In genomic region chr9:132651259-132651658, GRCh38 we compare ENCODE assay signal across 8 cellular contexts. TPM values are rescaled to one million over a fixed set of nuclear protein-coding genes. Genes with fewer than 3 reads are reported as not detected.
DNase-seq lines count a peak whose midpoint lies in the region; ATAC-seq and TF ChIP-seq lines count a peak whose summit lies in the region.

No MANE protein-coding gene starts in this region.

- intact Hi-C loops in A673 (cut with micrococcal nuclease; ENCODE audit: unreplicated experiment), result no loop called here
- intact Hi-C loops in naive thymus-derived CD4-positive, alpha-beta T cell (cut with micrococcal nuclease), result loop anchor here in 1 of 2 donors (5.0 kb wide), 1 partner anchor 239 kb away; the partner anchor contains the start of gene CFAP77

- POLR2A ChIA-PET in A673 (lab: Charles Lee; ENCODE audit: low non-redundant PET), result no interaction called here
- POLR2A ChIA-PET in naive thymus-derived CD4-positive, alpha-beta T cell (lab: Charles Lee), result no interaction called here

- peaks cover 4 to 8% (median 5%) of the 10 kb centered on the region in 7 donors for H3K4me1 Mint-ChIP-seq in naive thymus-derived CD4-positive, alpha-beta T cell

- peaks cover 4 to 62% (median 29%) of the 10 kb centered on the region in 5 donors for H3K36me3 Mint-ChIP-seq in naive thymus-derived CD4-positive, alpha-beta T cell

- CTCF ChIA-PET in A673 (lab: Charles Lee), result no interaction called here
- CTCF ChIA-PET in naive thymus-derived CD4-positive, alpha-beta T cell (lab: Charles Lee), result interaction anchor here (0.8 kb wide), 1 partner anchor 149 kb away, joined by 3 read pairs; no protein-coding TSS in a partner anchor

- H3K36me3 ChIP-seq in A673 (ENCODE audit: insufficient read depth, low read length, poor library complexity, severe bottlenecking), result peaks cover 37% of the 10 kb centered on the region
- H3K36me3 ChIP-seq in naive thymus-derived CD4-positive, alpha-beta T cell (ENCODE audit: control insufficient read depth in 2 of 3, insufficient read depth in 3 of 3, low read length in 3 of 3), result peaks cover 20 to 74% (median 23%) of the 10 kb centered on the region in 3 experiments

- no peaks in the 10 kb centered on the region for H3K9me3 Mint-ChIP-seq in naive thymus-derived CD4-positive, alpha-beta T cell

- H3K27me3 Mint-ChIP-seq in naive thymus-derived CD4-positive, alpha-beta T cell, result no peaks in the 10 kb centered on the region

- H3K4me3 Mint-ChIP-seq in naive thymus-derived CD4-positive, alpha-beta T cell, result no peak overlapping the region

- TF ChIP-seq CTCF in A673 (conservative IDR thresholded peaks at IDR 0.05; ENCODE audit: low read depth, low read length), result peak; percentile 48
- peak; percentile 26 for TF ChIP-seq CTCF in GM12873 (IDR thresholded peaks at IDR 0.05; ENCODE audit: insufficient read depth, low read depth, low read length, missing control alignments)
- TF ChIP-seq CTCF in foreskin fibroblast (IDR thresholded peaks at IDR 0.05; ENCODE audit: low read depth, low read length), result peak; percentile 68

- H3K27me3 ChIP-seq in A673 (replicated peaks; ENCODE audit: insufficient read depth, low read depth, low read length, poor library complexity), result no peaks in the 10 kb centered on the region
- no peaks in the 10 kb centered on the region for H3K27me3 ChIP-seq in naive thymus-derived CD4-positive, alpha-beta T cell (ENCODE audit: control insufficient read depth in 2 of 2, insufficient read depth in 2 of 2, low read length in 2 of 2)

- H3K27ac ChIP-seq in A673 (ENCODE audit: low read depth, low read length, poor library complexity, severe bottlenecking), result no peak overlapping the region
- H3K27ac ChIP-seq in naive thymus-derived CD4-positive, alpha-beta T cell (ENCODE audit: low read depth, low read length), result no peak overlapping the region

- no peak overlapping the region for H3K4me3 ChIP-seq in A673 (ENCODE audit: low read depth, low read length, poor library complexity, severe bottlenecking)
- no peak overlapping the region for H3K4me3 ChIP-seq in foreskin fibroblast (ENCODE audit: low read depth in 1 of 2, low read length in 2 of 2)
- no peak overlapping the region for H3K4me3 ChIP-seq in naive thymus-derived CD4-positive, alpha-beta T cell (ENCODE audit: low read length)

- H3K27ac Mint-ChIP-seq in naive thymus-derived CD4-positive, alpha-beta T cell, result no peak overlapping the region

- no peaks in the 10 kb centered on the region for H3K4me1 ChIP-seq in A673 (ENCODE audit: insufficient read depth, low read length, poor library complexity, severe bottlenecking)
- H3K4me1 ChIP-seq in naive thymus-derived CD4-positive, alpha-beta T cell (ENCODE audit: control insufficient read depth in 2 of 2, insufficient read depth in 2 of 2, low read length in 2 of 2), result no peaks in the 10 kb centered on the region

- H3K9me3 ChIP-seq in A673 (ENCODE audit: low read depth, low read length, poor library complexity, severe bottlenecking), result no peaks in the 10 kb centered on the region
- no peaks in the 10 kb centered on the region for H3K9me3 ChIP-seq in naive thymus-derived CD4-positive, alpha-beta T cell (ENCODE audit: control insufficient read depth in 2 of 3, low read length in 3 of 3)

- DNase-seq in A673 (ENCODE audit: low spot score) (no peak), RPMI8226 (peak; percentile 41), foreskin fibroblast (peak; percentile 53 to 79), NCI-H526 treated with DMSO at 0.1 percent for 48 hours (lab: John Stamatoyannopoulos, UW) (no peak)
- DNase-seq in naive thymus-derived CD4-positive, alpha-beta T cell, result no peak

- ATAC-seq in HG02642 (IDR thresholded peaks at IDR 0.05; ENCODE audit: poor library complexity, unreplicated experiment) (no peak), HG03469 (IDR thresholded peaks at IDR 0.05; ENCODE audit: unreplicated experiment) (no peak)
- ATAC-seq in naive thymus-derived CD4-positive, alpha-beta T cell, result no peak

- no TSS peak for BruUV-seq in A673 (replicated peaks; lab: Mats Ljungman, UMichigan)

RNA-seq across cellular contexts. Expression of gene DDX31, which starts 18.5 kb away (rescaled TPM):
- total RNA-seq in A673 (2021), result 28.6 and 34.2 TPM in 2 replicates
- 10 to 100 TPM; 13.9 to 28.0 (median 18.7) TPM for total RNA-seq in naive thymus-derived CD4-positive, alpha-beta T cell
- 10 to 100 TPM in 1 of 2 donors, 1 to 10 TPM in 1; 8.2 to 13.2 TPM for polyA plus RNA-seq in naive thymus-derived CD4-positive, alpha-beta T cell

RNA-seq across cellular contexts. Expression of gene GTF3C4, which starts 19.0 kb away (rescaled TPM):
- total RNA-seq in A673 (2021), result 38.6 and 40.8 TPM in 2 replicates
- total RNA-seq in naive thymus-derived CD4-positive, alpha-beta T cell, result 10 to 100 TPM in 4 of 5 experiments, 1 to 10 TPM in 1; 9.9 to 16.7 (median 13.4) TPM
- polyA plus RNA-seq in naive thymus-derived CD4-positive, alpha-beta T cell, result 1 to 10 TPM; 3.6 to 5.0 TPM

Comparison
In these comparisons a context has a peak if more than half of its experiments do, and no peak if none do; other contexts are left out.
1. DNase-seq: peak in RPMI8226 (single experiment) and foreskin fibroblast (2 of 2); none in A673 (single experiment), NCI-H526 treated with DMSO at 0.1 percent for 48 hours (single experiment) and naive thymus-derived CD4-positive, alpha-beta T cell (0 of 9).
2. Peak in every context shown above with its lines, with median percentiles within 50 percentile points of each other: CTCF ChIP-seq.